Comparison of ENCODE assay signal across 1 cellular context in the genomic region with DNA sequence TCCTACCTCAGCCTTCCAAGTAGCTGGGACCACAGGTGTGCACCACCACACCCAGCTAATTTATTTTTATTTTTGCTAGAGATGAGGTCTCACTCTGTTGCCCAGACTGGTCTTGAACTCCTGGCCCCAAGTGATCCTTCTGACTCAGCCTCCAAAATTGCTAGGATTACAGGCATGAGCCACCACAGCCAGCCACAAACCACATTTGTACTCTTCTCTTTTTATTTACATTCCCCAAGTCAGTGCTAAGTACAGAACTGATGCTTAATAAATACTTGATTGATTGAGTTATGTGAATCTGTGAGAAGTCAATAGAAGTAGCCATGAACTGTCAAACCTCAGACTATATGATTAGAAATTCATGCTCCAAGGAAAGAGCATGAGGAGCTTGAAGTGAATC.
TF ChIP-seq lines count a peak whose summit lies in the region.

No MANE protein-coding gene starts in this region.

TF ChIP-seq in HepG2, 621 proteins besides CTCF, POLR2A, EP300 and RAD21:
- no peak for TF ChIP-seq ZSCAN29 (CRISPR knock-in tag; conservative IDR thresholded peaks at IDR 0.05)
- TF ChIP-seq, protein P1, sequence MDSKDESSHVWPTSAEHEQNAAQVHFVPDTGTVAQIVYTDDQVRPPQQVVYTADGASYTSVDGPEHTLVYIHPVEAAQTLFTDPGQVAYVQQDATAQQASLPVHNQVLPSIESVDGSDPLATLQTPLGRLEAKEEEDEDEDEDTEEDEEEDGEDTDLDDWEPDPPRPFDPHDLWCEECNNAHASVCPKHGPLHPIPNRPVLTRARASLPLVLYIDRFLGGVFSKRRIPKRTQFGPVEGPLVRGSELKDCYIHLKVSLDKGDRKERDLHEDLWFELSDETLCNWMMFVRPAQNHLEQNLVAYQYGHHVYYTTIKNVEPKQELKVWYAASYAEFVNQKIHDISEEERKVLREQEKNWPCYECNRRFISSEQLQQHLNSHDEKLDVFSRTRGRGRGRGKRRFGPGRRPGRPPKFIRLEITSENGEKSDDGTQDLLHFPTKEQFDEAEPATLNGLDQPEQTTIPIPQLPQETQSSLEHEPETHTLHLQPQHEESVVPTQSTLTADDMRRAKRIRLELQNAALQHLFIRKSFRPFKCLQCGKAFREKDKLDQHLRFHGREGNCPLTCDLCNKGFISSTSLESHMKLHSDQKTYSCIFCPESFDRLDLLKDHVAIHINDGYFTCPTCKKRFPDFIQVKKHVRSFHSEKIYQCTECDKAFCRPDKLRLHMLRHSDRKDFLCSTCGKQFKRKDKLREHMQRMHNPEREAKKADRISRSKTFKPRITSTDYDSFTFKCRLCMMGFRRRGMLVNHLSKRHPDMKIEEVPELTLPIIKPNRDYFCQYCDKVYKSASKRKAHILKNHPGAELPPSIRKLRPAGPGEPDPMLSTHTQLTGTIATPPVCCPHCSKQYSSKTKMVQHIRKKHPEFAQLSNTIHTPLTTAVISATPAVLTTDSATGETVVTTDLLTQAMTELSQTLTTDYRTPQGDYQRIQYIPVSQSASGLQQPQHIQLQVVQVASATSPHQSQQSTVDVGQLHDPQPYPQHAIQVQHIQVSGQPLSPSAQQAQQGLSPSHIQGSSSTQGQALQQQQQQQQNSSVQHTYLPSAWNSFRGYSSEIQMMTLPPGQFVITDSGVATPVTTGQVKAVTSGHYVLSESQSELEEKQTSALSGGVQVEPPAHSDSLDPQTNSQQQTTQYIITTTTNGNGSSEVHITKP (CRISPR knock-in tag; IDR thresholded peaks at IDR 0.05; ENCODE audit: low read depth): no peak
- TF ChIP-seq SRSF9 (IDR thresholded peaks at IDR 0.05; ENCODE audit: borderline replicate concordance, insufficient read depth, low read depth, low read length, poor library complexity, severe bottlenecking): no peak
- TF ChIP-seq TOPORS (CRISPR knock-in tag; IDR thresholded peaks at IDR 0.05): no peak
- no peak for TF ChIP-seq SP1 (IDR thresholded peaks at IDR 0.05)
- no peak for TF ChIP-seq SP1 (CRISPR knock-in tag; IDR thresholded peaks at IDR 0.05)
- TF ChIP-seq, protein P2, sequence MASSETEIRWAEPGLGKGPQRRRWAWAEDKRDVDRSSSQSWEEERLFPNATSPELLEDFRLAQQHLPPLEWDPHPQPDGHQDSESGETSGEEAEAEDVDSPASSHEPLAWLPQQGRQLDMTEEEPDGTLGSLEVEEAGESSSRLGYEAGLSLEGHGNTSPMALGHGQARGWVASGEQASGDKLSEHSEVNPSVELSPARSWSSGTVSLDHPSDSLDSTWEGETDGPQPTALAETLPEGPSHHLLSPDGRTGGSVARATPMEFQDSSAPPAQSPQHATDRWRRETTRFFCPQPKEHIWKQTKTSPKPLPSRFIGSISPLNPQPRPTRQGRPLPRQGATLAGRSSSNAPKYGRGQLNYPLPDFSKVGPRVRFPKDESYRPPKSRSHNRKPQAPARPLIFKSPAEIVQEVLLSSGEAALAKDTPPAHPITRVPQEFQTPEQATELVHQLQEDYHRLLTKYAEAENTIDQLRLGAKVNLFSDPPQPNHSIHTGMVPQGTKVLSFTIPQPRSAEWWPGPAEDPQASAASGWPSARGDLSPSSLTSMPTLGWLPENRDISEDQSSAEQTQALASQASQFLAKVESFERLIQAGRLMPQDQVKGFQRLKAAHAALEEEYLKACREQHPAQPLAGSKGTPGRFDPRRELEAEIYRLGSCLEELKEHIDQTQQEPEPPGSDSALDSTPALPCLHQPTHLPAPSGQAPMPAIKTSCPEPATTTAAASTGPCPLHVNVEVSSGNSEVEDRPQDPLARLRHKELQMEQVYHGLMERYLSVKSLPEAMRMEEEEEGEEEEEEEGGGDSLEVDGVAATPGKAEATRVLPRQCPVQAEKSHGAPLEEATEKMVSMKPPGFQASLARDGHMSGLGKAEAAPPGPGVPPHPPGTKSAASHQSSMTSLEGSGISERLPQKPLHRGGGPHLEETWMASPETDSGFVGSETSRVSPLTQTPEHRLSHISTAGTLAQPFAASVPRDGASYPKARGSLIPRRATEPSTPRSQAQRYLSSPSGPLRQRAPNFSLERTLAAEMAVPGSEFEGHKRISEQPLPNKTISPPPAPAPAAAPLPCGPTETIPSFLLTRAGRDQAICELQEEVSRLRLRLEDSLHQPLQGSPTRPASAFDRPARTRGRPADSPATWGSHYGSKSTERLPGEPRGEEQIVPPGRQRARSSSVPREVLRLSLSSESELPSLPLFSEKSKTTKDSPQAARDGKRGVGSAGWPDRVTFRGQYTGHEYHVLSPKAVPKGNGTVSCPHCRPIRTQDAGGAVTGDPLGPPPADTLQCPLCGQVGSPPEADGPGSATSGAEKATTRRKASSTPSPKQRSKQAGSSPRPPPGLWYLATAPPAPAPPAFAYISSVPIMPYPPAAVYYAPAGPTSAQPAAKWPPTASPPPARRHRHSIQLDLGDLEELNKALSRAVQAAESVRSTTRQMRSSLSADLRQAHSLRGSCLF (CRISPR knock-in tag; IDR thresholded peaks at IDR 0.05; ENCODE audit: borderline replicate concordance): no peak
- no peak for TF ChIP-seq NFE2 (CRISPR knock-in tag; IDR thresholded peaks at IDR 0.05)
- TF ChIP-seq ZNF562 (CRISPR knock-in tag; IDR thresholded peaks at IDR 0.05; ENCODE audit: borderline replicate concordance): no peak
- no peak for TF ChIP-seq ZNF660 (CRISPR knock-in tag; IDR thresholded peaks at IDR 0.05; ENCODE audit: borderline replicate concordance, low read depth)
- TF ChIP-seq NFRKB (IDR thresholded peaks at IDR 0.05): no peak
